In the genomic region with DNA sequence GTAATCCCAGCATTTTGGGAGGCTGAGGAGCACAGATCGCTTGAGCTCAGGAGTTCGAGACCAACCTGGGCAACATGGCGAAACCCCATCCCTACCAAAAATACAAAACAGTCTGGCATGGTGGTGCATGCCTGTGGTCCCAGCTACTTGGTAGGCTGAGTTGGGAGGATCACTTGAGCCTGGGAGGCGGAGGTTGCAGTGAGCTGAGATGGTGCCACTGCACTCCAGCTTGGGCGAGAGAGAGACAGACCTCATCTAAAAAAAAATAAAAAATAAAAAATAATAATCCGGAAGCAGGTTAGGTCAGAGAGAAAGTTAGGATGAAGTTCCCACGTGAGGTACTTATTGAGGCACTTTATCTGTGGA, we compare ENCODE assay signal across 6 cellular contexts. TPM values are rescaled to one million over a fixed set of nuclear protein-coding genes. Genes with fewer than 3 reads are reported as not detected.
DNase-seq lines count a peak whose midpoint lies in the region; ATAC-seq, FAIRE-seq and TF ChIP-seq lines count a peak whose summit lies in the region.
"Not testable (repeated sequence)": the region's sequence is repeated elsewhere in the genome, so short reads cannot be mapped to it uniquely, and the experiment has no call there.

No MANE protein-coding gene starts in this region.

- 47% methylated on average over 7 of the region's 7 CpGs for WGBS in A549 (ENCODE audit: missing lambda C conversion rate)
- WGBS in HUES64, result 77% methylated on average over 6 of the region's 7 CpGs
- 72 to 77% methylated on average over 6 to 7 of the region's 7 CpGs for WGBS in ectodermal cell, 2 experiments

- H3K27ac ChIP-seq in A549 (peak overlapping the region; percentile 96 to 99), ectodermal cell (ENCODE audit: insufficient read depth, low read depth, low read length, poor library complexity, severe bottlenecking) (peak overlapping the region; percentile 66), layer of hippocampus (ENCODE audit: low read depth, low read length) (peak overlapping the region; percentile 95), rectal smooth muscle tissue (ENCODE audit: low read depth, low read length) (peak overlapping the region; percentile 93)
- not testable (repeated sequence) for H3K27ac ChIP-seq in HUES64 (ENCODE audit: low read depth, low read length)

- peak overlapping the region; percentile 57; the same call in 1 of the 2 replicates for H3K9ac ChIP-seq in HUES64 (ENCODE audit: low read depth, low read length)
- H3K9ac ChIP-seq in rectal smooth muscle tissue (ENCODE audit: low read length), result peak overlapping the region; percentile 45

- TF ChIP-seq RAD21 in A549 (conservative IDR thresholded peaks at IDR 0.05 in 1 of 2, IDR thresholded peaks at IDR 0.05 in 1 of 2), result not testable (repeated sequence)

- H3K27me3 Mint-ChIP-seq in activated CD8-positive, alpha-beta T cell treated with anti-CD3 and anti-CD28 coated beads, Interleukin-2, amount 10 ng/mL, durations not matched to agents 7 days and 5 days (ENCODE audit: low read depth), result not testable (repeated sequence)

- TF ChIP-seq CTCF in A549 (IDR thresholded peaks at IDR 0.05), result not testable (repeated sequence)

- not testable (repeated sequence) for H3K9me3 Mint-ChIP-seq in activated CD8-positive, alpha-beta T cell treated with anti-CD3 and anti-CD28 coated beads, Interleukin-2, amount 10 ng/mL, durations not matched to agents 7 days and 5 days (ENCODE audit: insufficient read depth)

- H3K36me3 ChIP-seq in HUES64 (ENCODE audit: insufficient read depth, low read length), result peaks cover 31% of the 10 kb centered on the region
- peaks cover 26% of the 10 kb centered on the region for H3K36me3 ChIP-seq in ectodermal cell (ENCODE audit: control insufficient read depth, insufficient read depth, low read length)
- not testable (repeated sequence) for H3K36me3 ChIP-seq in rectal smooth muscle tissue (ENCODE audit: control insufficient read depth, insufficient read depth, low read length)

- peak overlapping the region; percentile 90 for H3K4me3 Mint-ChIP-seq in activated CD8-positive, alpha-beta T cell treated with anti-CD3 and anti-CD28 coated beads, Interleukin-2, amount 10 ng/mL, durations not matched to agents 7 days and 5 days

- not testable (repeated sequence) for H3K9me3 ChIP-seq in A549; HUES64 (ENCODE audit: insufficient read depth, low read depth, low read length); ectodermal cell (ENCODE audit: control insufficient read depth, low read length)

- peak overlapping the region; percentile 95 for H3K4me2 ChIP-seq in A549

- not testable (repeated sequence) for TF ChIP-seq EP300 in A549 (IDR thresholded peaks at IDR 0.05)

- peak overlapping the region; percentile 64 for H3K4me3 ChIP-seq in A549
- peak overlapping the region; percentile 67 for H3K4me3 ChIP-seq in HUES64 (ENCODE audit: low read length)
- peak overlapping the region; percentile 68 for H3K4me3 ChIP-seq in ectodermal cell (ENCODE audit: insufficient read depth, low read depth, low read length)
- H3K4me3 ChIP-seq in rectal smooth muscle tissue (ENCODE audit: low read length), result peak overlapping the region; percentile 57

- not testable (repeated sequence) for DNase-seq in A549 (ENCODE audit: low read depth in 1 of 2, low spot score in 1 of 2); activated CD8-positive, alpha-beta T cell treated with anti-CD3 and anti-CD28 coated beads, Interleukin-2, amount 10 ng/mL, durations not matched to agents 7 days and 5 days

- not testable (repeated sequence) for FAIRE-seq in A549 (lab: Jason Lieb, UNC)

- peak overlapping the region; percentile 94 for H3K27ac Mint-ChIP-seq in activated CD8-positive, alpha-beta T cell treated with anti-CD3 and anti-CD28 coated beads, Interleukin-2, amount 10 ng/mL, durations not matched to agents 7 days and 5 days

- peaks cover 20% of the 10 kb centered on the region for H3K27me3 ChIP-seq in HUES64 (ENCODE audit: insufficient read depth, low read length)
- H3K27me3 ChIP-seq in ectodermal cell (ENCODE audit: control insufficient read depth, insufficient read depth, low read length, poor library complexity, severe bottlenecking); layer of hippocampus (ENCODE audit: control insufficient read depth, insufficient read depth, low read length); rectal smooth muscle tissue (ENCODE audit: control insufficient read depth, insufficient read depth, low read length): not testable (repeated sequence)

- not testable (repeated sequence) for TF ChIP-seq POLR2A in A549 (IDR thresholded peaks at IDR 0.05; ENCODE audit: low read length)

- peaks cover 29% of the 10 kb centered on the region for H3K4me1 Mint-ChIP-seq in activated CD8-positive, alpha-beta T cell treated with anti-CD3 and anti-CD28 coated beads, Interleukin-2, amount 10 ng/mL, durations not matched to agents 7 days and 5 days (ENCODE audit: low read depth)

- H3K4me1 ChIP-seq in A549, result peaks cover 36% of the 10 kb centered on the region
- H3K4me1 ChIP-seq in HUES64 (ENCODE audit: insufficient read depth, low read length); ectodermal cell (ENCODE audit: control insufficient read depth, insufficient read depth, low read length); rectal smooth muscle tissue (ENCODE audit: control insufficient read depth, insufficient read depth, low read length): not testable (repeated sequence)

- peaks cover 23% of the 10 kb centered on the region for H3K36me3 Mint-ChIP-seq in activated CD8-positive, alpha-beta T cell treated with anti-CD3 and anti-CD28 coated beads, Interleukin-2, amount 10 ng/mL, durations not matched to agents 7 days and 5 days (ENCODE audit: low read depth)

- CTCF ChIA-PET in A549 (lab: Yijun Ruan, JAX), result interaction anchor here (0.7 to 33.6 kb wide), 18 partner anchors 10 to 515 kb away, joined by 3 to 708 read pairs (median 4); partner anchors contain the start of genes AQP5, AQP6, ASIC1 and CERS5
- CTCF ChIA-PET in activated CD8-positive, alpha-beta T cell treated with anti-CD3 and anti-CD28 coated beads, Interleukin-2, amount 10 ng/mL, durations not matched to agents 7 days and 5 days (lab: Charles Lee), result interaction anchor here (0.6 to 11.9 kb wide), 26 partner anchors 8 to 904 kb away, joined by 3 to 144 read pairs (median 4); partner anchors contain the start of genes COX14, GPD1 and LIMA1

- POLR2A ChIA-PET in A549 (lab: Yijun Ruan, JAX), result interaction anchor here (0.5 to 2.0 kb wide), 30 partner anchors 10 to 1151 kb away, joined by 3 to 45 read pairs (median 4); partner anchors contain the start of genes ATF1, CERS5, COX14 and CSRNP2
- POLR2A ChIA-PET in activated CD8-positive, alpha-beta T cell treated with anti-CD3 and anti-CD28 coated beads, Interleukin-2, amount 10 ng/mL, durations not matched to agents 7 days and 5 days (lab: Charles Lee), result interaction anchor here (0.7 to 3.4 kb wide), 14 partner anchors 7 to 317 kb away, joined by 3 to 44 read pairs (median 4); partner anchors contain the start of genes BCDIN3D, CERS5, COX14 and LARP4

- ATAC-seq in A549; activated CD8-positive, alpha-beta T cell treated with anti-CD3 and anti-CD28 coated beads, Interleukin-2, amount 10 ng/mL, durations not matched to agents 7 days and 5 days: not testable (repeated sequence)

RNA-seq across cellular contexts. Expression of gene SMARCD1, which starts 0.8 kb away (rescaled TPM):
- polyA plus RNA-seq in A549 (2011; rRNA removed), result 80.7 and 113 TPM in 2 replicates
- polyA plus RNA-seq in A549 (2012; cell fraction: cytosol; rRNA removed), result 51.0 and 73.8 TPM in 2 replicates
- polyA plus RNA-seq in A549 (2012; cell fraction: nucleus; rRNA removed), result 74.5 and 105 TPM in 2 replicates
- polyA plus RNA-seq in A549 (2017; fragmentation: RNase III; extraction: RNeasy Plus Mini Kit Qiagen cat#74134 plus additional on column Dnase treatment), result 56.1 to 62.5 TPM (median 62.1 TPM) in 3 replicates
- 114 and 136 TPM in 2 replicates for polyA minus RNA-seq in A549 (2011; rRNA and poly(A)+ RNA removed)
- polyA plus RNA-seq in HUES64 (2013, experiment 1 of 2), result 134 TPM
- 125 TPM for polyA plus RNA-seq in HUES64 (2013, experiment 2 of 2)
- 10 to 100 TPM; 72.3 to 78.1 TPM for total RNA-seq in activated CD8-positive, alpha-beta T cell treated with anti-CD3 and anti-CD28 coated beads, Interleukin-2, amount 10 ng/mL, durations not matched to agents 7 days and 5 days
- polyA plus RNA-seq in ectodermal cell (2013, experiment 1 of 4), result 200 TPM
- polyA plus RNA-seq in ectodermal cell (2013, experiment 2 of 4), result 220 TPM
- 156 TPM for polyA plus RNA-seq in ectodermal cell (2013, experiment 3 of 4)
- 179 TPM for polyA plus RNA-seq in ectodermal cell (2013, experiment 4 of 4)

RNA-seq across cellular contexts. Expression of gene GPD1, which starts 19.4 kb away (rescaled TPM):
- polyA plus RNA-seq in A549 (2011; rRNA removed) (0.44 and 0.52 TPM in 2 replicates), A549 (2017; fragmentation: RNase III; extraction: RNeasy Plus Mini Kit Qiagen cat#74134 plus additional on column Dnase treatment) (0.07 to 0.13 TPM (median 0.10 TPM) in 3 replicates)
- 0.08 and 0.09 TPM in 2 replicates for polyA plus RNA-seq in A549 (2012; cell fraction: cytosol; rRNA removed)
- polyA plus RNA-seq in A549 (2012; cell fraction: nucleus; rRNA removed), result 0.64 and 1.9 TPM in 2 replicates
- 0.29 TPM in 1 of 2 replicates, not detected in the other for polyA minus RNA-seq in A549 (2011; rRNA and poly(A)+ RNA removed)
- 0.60 TPM for polyA plus RNA-seq in HUES64 (2013, experiment 1 of 2)
- 0.19 TPM for polyA plus RNA-seq in HUES64 (2013, experiment 2 of 2)
- total RNA-seq in activated CD8-positive, alpha-beta T cell treated with anti-CD3 and anti-CD28 coated beads, Interleukin-2, amount 10 ng/mL, durations not matched to agents 7 days and 5 days, result under 1 TPM; 0.23 to 0.82 TPM
- polyA plus RNA-seq in ectodermal cell (2013, experiment 1 of 4), result 0.67 TPM
- polyA plus RNA-seq in ectodermal cell (2013, experiment 2 of 4), result 0.41 TPM
- polyA plus RNA-seq in ectodermal cell (2013, experiment 3 of 4), result 0.43 TPM
- polyA plus RNA-seq in ectodermal cell (2013, experiment 4 of 4), result 0.20 TPM

RNA-seq across cellular contexts. Expression of gene ASIC1, which starts 27.0 kb away (rescaled TPM):
- polyA plus RNA-seq in A549 (2011; rRNA removed) (6.0 and 7.8 TPM in 2 replicates), A549 (2017; fragmentation: RNase III; extraction: RNeasy Plus Mini Kit Qiagen cat#74134 plus additional on column Dnase treatment) (6.2 to 8.5 TPM (median 6.7 TPM) in 3 replicates)
- 8.5 and 10.4 TPM in 2 replicates for polyA plus RNA-seq in A549 (2012; cell fraction: cytosol; rRNA removed)
- polyA plus RNA-seq in A549 (2012; cell fraction: nucleus; rRNA removed), result 24.1 and 26.2 TPM in 2 replicates
- 7.9 and 8.7 TPM in 2 replicates for polyA minus RNA-seq in A549 (2011; rRNA and poly(A)+ RNA removed)
- 3.3 TPM for polyA plus RNA-seq in HUES64 (2013, experiment 1 of 2)
- 4.5 TPM for polyA plus RNA-seq in HUES64 (2013, experiment 2 of 2)
- 10 to 100 TPM; 25.4 to 27.9 TPM for total RNA-seq in activated CD8-positive, alpha-beta T cell treated with anti-CD3 and anti-CD28 coated beads, Interleukin-2, amount 10 ng/mL, durations not matched to agents 7 days and 5 days
- polyA plus RNA-seq in ectodermal cell (2013, experiment 1 of 4), result 22.7 TPM
- 21.1 TPM for polyA plus RNA-seq in ectodermal cell (2013, experiment 2 of 4)
- 19.4 TPM for polyA plus RNA-seq in ectodermal cell (2013, experiment 3 of 4)
- polyA plus RNA-seq in ectodermal cell (2013, experiment 4 of 4), result 22.9 TPM

RNA-seq across cellular contexts. Expression of gene COX14, which starts 27.6 kb away (rescaled TPM):
- polyA plus RNA-seq in A549 (2011; rRNA removed) (134 and 147 TPM in 2 replicates), A549 (2017; fragmentation: RNase III; extraction: RNeasy Plus Mini Kit Qiagen cat#74134 plus additional on column Dnase treatment) (87.9 to 112 TPM (median 93.3 TPM) in 3 replicates)
- polyA plus RNA-seq in A549 (2012; cell fraction: cytosol; rRNA removed), result 204 and 239 TPM in 2 replicates
- 85.7 and 86.1 TPM in 2 replicates for polyA plus RNA-seq in A549 (2012; cell fraction: nucleus; rRNA removed)
- 59.2 and 73.2 TPM in 2 replicates for polyA minus RNA-seq in A549 (2011; rRNA and poly(A)+ RNA removed)
- 28.8 TPM for polyA plus RNA-seq in HUES64 (2013, experiment 1 of 2)
- polyA plus RNA-seq in HUES64 (2013, experiment 2 of 2), result 30.6 TPM
- total RNA-seq in activated CD8-positive, alpha-beta T cell treated with anti-CD3 and anti-CD28 coated beads, Interleukin-2, amount 10 ng/mL, durations not matched to agents 7 days and 5 days, result 10 to 100 TPM; 50.0 to 51.6 TPM
- polyA plus RNA-seq in ectodermal cell (2013, experiment 1 of 4), result 31.3 TPM
- polyA plus RNA-seq in ectodermal cell (2013, experiment 2 of 4), result 30.8 TPM
- polyA plus RNA-seq in ectodermal cell (2013, experiment 3 of 4), result 28.9 TPM
- polyA plus RNA-seq in ectodermal cell (2013, experiment 4 of 4), result 29.7 TPM

RNA-seq across cellular contexts. Expression of gene RACGAP1, which starts 59.1 kb away (rescaled TPM):
- polyA plus RNA-seq in A549 (2011; rRNA removed) (99.2 and 103 TPM in 2 replicates), A549 (2017; fragmentation: RNase III; extraction: RNeasy Plus Mini Kit Qiagen cat#74134 plus additional on column Dnase treatment) (94.9 to 116 TPM (median 107 TPM) in 3 replicates)
- 41.0 and 49.1 TPM in 2 replicates for polyA plus RNA-seq in A549 (2012; cell fraction: cytosol; rRNA removed)
- polyA plus RNA-seq in A549 (2012; cell fraction: nucleus; rRNA removed), result 33.7 and 52.9 TPM in 2 replicates
- 154 and 173 TPM in 2 replicates for polyA minus RNA-seq in A549 (2011; rRNA and poly(A)+ RNA removed)
- polyA plus RNA-seq in HUES64 (2013, experiment 1 of 2), result 33.0 TPM
- polyA plus RNA-seq in HUES64 (2013, experiment 2 of 2), result 43.9 TPM
- 100 to 1,000 TPM; 185 to 200 TPM for total RNA-seq in activated CD8-positive, alpha-beta T cell treated with anti-CD3 and anti-CD28 coated beads, Interleukin-2, amount 10 ng/mL, durations not matched to agents 7 days and 5 days
- polyA plus RNA-seq in ectodermal cell (2013, experiment 1 of 4), result 68.8 TPM
- polyA plus RNA-seq in ectodermal cell (2013, experiment 2 of 4), result 63.3 TPM
- polyA plus RNA-seq in ectodermal cell (2013, experiment 3 of 4), result 51.8 TPM
- polyA plus RNA-seq in ectodermal cell (2013, experiment 4 of 4), result 52.4 TPM
